ENCODE assay signal across 8 cellular contexts in the genomic region with DNA sequence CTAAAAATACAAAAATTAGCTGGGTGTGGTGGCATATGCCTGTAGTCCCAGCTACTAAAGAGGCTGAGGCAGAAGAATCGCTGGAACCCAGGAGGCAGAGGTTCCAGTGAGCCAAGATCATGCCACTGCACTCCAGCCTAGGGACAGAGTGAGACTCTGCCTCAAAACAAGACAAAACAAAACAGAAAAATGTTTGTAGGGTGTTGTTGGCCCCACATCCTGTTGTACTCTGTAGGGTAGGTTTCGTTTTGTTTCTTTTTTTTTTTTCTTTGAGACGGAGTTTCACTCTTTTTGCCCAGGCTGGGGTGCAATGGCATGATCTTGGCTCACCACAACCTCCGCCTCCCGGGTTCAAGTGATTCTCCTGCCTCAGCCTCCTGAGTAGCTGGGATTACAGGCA. TPM values are rescaled to one million over a fixed set of nuclear protein-coding genes. Genes with fewer than 3 reads are reported as not detected.
DNase-seq lines count a peak whose midpoint lies in the region; ATAC-seq lines count a peak whose summit lies in the region.
"Not testable (repeated sequence)": the region's sequence is repeated elsewhere in the genome, so short reads cannot be mapped to it uniquely, and the experiment has no call there.

No MANE protein-coding gene starts in this region.

- not testable (repeated sequence) for H3K36me3 Mint-ChIP-seq in CD8-positive, alpha-beta memory T cell; T-helper 17 cell (ENCODE audit: low read depth); natural killer cell treated with Interleukin-12 subunit alpha and Interleukin-12 subunit beta and Interleukin-15 and Interleukin-18, amount 100 ng/mL, for 72 hours
- peaks cover 12% of the 10 kb centered on the region for H3K36me3 Mint-ChIP-seq in activated naive CD4-positive, alpha-beta T cell treated with anti-CD3 and anti-CD28 coated beads, Interleukin-2, amount 10 ng/mL, durations not matched to agents 7 days and 5 days

- peak overlapping the region; percentile 88 to 97 (median 92) for H3K27ac Mint-ChIP-seq in CD8-positive, alpha-beta memory T cell
- peak overlapping the region; percentile 95 for H3K27ac Mint-ChIP-seq in T-helper 17 cell
- H3K27ac Mint-ChIP-seq in activated naive CD4-positive, alpha-beta T cell treated with anti-CD3 and anti-CD28 coated beads, Interleukin-2, amount 10 ng/mL, durations not matched to agents 7 days and 5 days = peak overlapping the region; percentile 97
- H3K27ac Mint-ChIP-seq in natural killer cell treated with Interleukin-12 subunit alpha and Interleukin-12 subunit beta and Interleukin-15 and Interleukin-18, amount 100 ng/mL, for 72 hours = peak overlapping the region; percentile 84 to 95

- H3K9me3 Mint-ChIP-seq in CD8-positive, alpha-beta memory T cell; activated naive CD4-positive, alpha-beta T cell treated with anti-CD3 and anti-CD28 coated beads, Interleukin-2, amount 10 ng/mL, durations not matched to agents 7 days and 5 days; natural killer cell treated with Interleukin-12 subunit alpha and Interleukin-12 subunit beta and Interleukin-15 and Interleukin-18, amount 100 ng/mL, for 72 hours: not testable (repeated sequence)

- peaks cover 42 to 73% (median 66%) of the 10 kb centered on the region in 3 donors for H3K4me1 Mint-ChIP-seq in CD8-positive, alpha-beta memory T cell
- peaks cover 41% of the 10 kb centered on the region for H3K4me1 Mint-ChIP-seq in T-helper 17 cell
- H3K4me1 Mint-ChIP-seq in activated naive CD4-positive, alpha-beta T cell treated with anti-CD3 and anti-CD28 coated beads, Interleukin-2, amount 10 ng/mL, durations not matched to agents 7 days and 5 days = peaks cover 78% of the 10 kb centered on the region
- peaks cover 22 to 25% of the 10 kb centered on the region in 2 donors for H3K4me1 Mint-ChIP-seq in natural killer cell treated with Interleukin-12 subunit alpha and Interleukin-12 subunit beta and Interleukin-15 and Interleukin-18, amount 100 ng/mL, for 72 hours (ENCODE audit: low read depth in 2 of 2)

- POLR2A ChIA-PET in CD8-positive, alpha-beta memory T cell (lab: Charles Lee) = interaction anchor here (0.6 to 6.9 kb wide), 7 partner anchors 8 to 31 kb away, joined by 5 to 73 read pairs (median 9); a partner anchor contains a TSS

- peak in 3 of 5 donors; percentile 43 to 57 (median 52) for DNase-seq in CD8-positive, alpha-beta memory T cell
- not testable (repeated sequence) for DNase-seq in T-helper 17 cell
- peak; percentile 68 for DNase-seq in activated naive CD4-positive, alpha-beta T cell treated with anti-CD3 and anti-CD28 coated beads, Interleukin-2, amount 10 ng/mL, durations not matched to agents 7 days and 5 days
- DNase-seq in natural killer cell treated with Interleukin-12 subunit alpha and Interleukin-12 subunit beta and Interleukin-15 and Interleukin-18, amount 100 ng/mL, for 72 hours (ENCODE audit: low spot score) = peak; percentile 58

- CTCF ChIA-PET in CD8-positive, alpha-beta memory T cell (lab: Charles Lee) = interaction anchor here (0.7 to 16.3 kb wide), 6 partner anchors 14 to 63 kb away, joined by 3 to 184 read pairs (median 10); a partner anchor contains a TSS
- CTCF ChIA-PET in activated naive CD4-positive, alpha-beta T cell treated with anti-CD3 and anti-CD28 coated beads, Interleukin-2, amount 10 ng/mL, durations not matched to agents 7 days and 5 days (lab: Charles Lee) = interaction anchor here (0.8 to 4.7 kb wide), 8 partner anchors 9 to 162 kb away, joined by 3 to 31 read pairs (median 3); a partner anchor contains a TSS

- not testable (repeated sequence) for H3K27me3 Mint-ChIP-seq in CD8-positive, alpha-beta memory T cell; T-helper 17 cell; activated naive CD4-positive, alpha-beta T cell treated with anti-CD3 and anti-CD28 coated beads, Interleukin-2, amount 10 ng/mL, durations not matched to agents 7 days and 5 days; natural killer cell treated with Interleukin-12 subunit alpha and Interleukin-12 subunit beta and Interleukin-15 and Interleukin-18, amount 100 ng/mL, for 72 hours

- not testable (repeated sequence) for H3K27me3 ChIP-seq in CD8-positive, alpha-beta memory T cell (ENCODE audit: insufficient read depth, low read length, poor library complexity, severe bottlenecking)

- H3K4me3 ChIP-seq in CD8-positive, alpha-beta memory T cell (ENCODE audit: low read length) = peak overlapping the region; percentile 34

- H3K4me1 ChIP-seq in CD8-positive, alpha-beta memory T cell (ENCODE audit: insufficient read depth, low read length) = peaks cover 49% of the 10 kb centered on the region

- not testable (repeated sequence) for H3K9me3 ChIP-seq in CD8-positive, alpha-beta memory T cell (ENCODE audit: low read length); T-helper 17 cell (ENCODE audit: control insufficient read depth, low read length, poor library complexity, severe bottlenecking)

- H3K36me3 ChIP-seq in CD8-positive, alpha-beta memory T cell (ENCODE audit: insufficient read depth, low read length) = not testable (repeated sequence)

- ATAC-seq in GM18909 (IDR thresholded peaks at IDR 0.05; ENCODE audit: poor library complexity, unreplicated experiment) (peak; percentile 82), GM21423 (IDR thresholded peaks at IDR 0.05; ENCODE audit: unreplicated experiment) (peak; percentile 87), HG02840 (IDR thresholded peaks at IDR 0.05; ENCODE audit: low FRiP score, unreplicated experiment) (peak; percentile 63), HG03196 (IDR thresholded peaks at IDR 0.05; ENCODE audit: unreplicated experiment) (peak; percentile 89), T-helper 17 cell (peak; percentile 87)
- peak; percentile 87 to 95 for ATAC-seq in natural killer cell treated with Interleukin-12 subunit alpha and Interleukin-12 subunit beta and Interleukin-15 and Interleukin-18, amount 100 ng/mL, for 72 hours

- H3K4me3 Mint-ChIP-seq in CD8-positive, alpha-beta memory T cell = peak overlapping the region; percentile 50 to 86 (median 72)
- peak overlapping the region; percentile 78 for H3K4me3 Mint-ChIP-seq in T-helper 17 cell
- H3K4me3 Mint-ChIP-seq in activated naive CD4-positive, alpha-beta T cell treated with anti-CD3 and anti-CD28 coated beads, Interleukin-2, amount 10 ng/mL, durations not matched to agents 7 days and 5 days = peak overlapping the region; percentile 29
- peak overlapping the region; percentile 60 for H3K4me3 Mint-ChIP-seq in natural killer cell treated with Interleukin-12 subunit alpha and Interleukin-12 subunit beta and Interleukin-15 and Interleukin-18, amount 100 ng/mL, for 72 hours

- peak overlapping the region; percentile 47 for H3K27ac ChIP-seq in CD8-positive, alpha-beta memory T cell (ENCODE audit: low read depth, low read length)

RNA-seq across cellular contexts. Expression of a gene that starts 25.7 kb away (rescaled TPM):
- total RNA-seq in CD8-positive, alpha-beta memory T cell = 1,000 to 10,000 TPM; 3,972 to 4,236 TPM
- 1,494 TPM for polyA plus RNA-seq in CD8-positive, alpha-beta memory T cell
- total RNA-seq in T-helper 17 cell = 1,000 to 10,000 TPM; 1,034 to 1,253 TPM
- 1,000 to 10,000 TPM; 2,110 to 2,554 TPM for total RNA-seq in natural killer cell treated with Interleukin-12 subunit alpha and Interleukin-12 subunit beta and Interleukin-15 and Interleukin-18, amount 100 ng/mL, for 72 hours
